25 cellular contexts compared by ENCODE assay signal in the genomic region with DNA sequence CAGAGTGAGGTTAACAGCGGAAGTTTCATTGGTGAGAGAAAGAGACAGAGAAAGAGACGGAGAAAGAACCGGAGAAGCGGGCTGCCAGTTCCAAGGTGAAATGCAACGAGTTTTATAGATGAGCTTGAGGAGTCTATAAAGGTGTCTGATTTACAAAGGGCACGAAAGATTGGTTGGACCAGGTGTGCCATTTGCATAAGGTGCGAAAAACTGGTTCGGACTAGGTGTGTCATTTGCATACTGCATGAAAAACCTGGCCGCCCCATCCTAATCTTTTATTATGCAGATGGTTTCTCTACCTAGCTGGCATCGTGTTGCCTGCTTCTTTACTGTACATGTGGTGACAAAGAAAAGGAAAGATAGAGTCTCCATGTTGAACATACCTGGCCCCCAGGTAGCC.
"Had no signal": no experiment of that assay in that cellular context is flagged by ENCODE, and none has a peak within 500 bp of the region (broad histone marks: within the 10 kb centered on the region; RNA-seq: fewer than 3 reads in every experiment).

No MANE protein-coding gene starts in this region.

- H3K4me3 Mint-ChIP-seq: activated CD4-positive, alpha-beta memory T cell treated with anti-CD3 and anti-CD28 coated beads, Interleukin-2, amount 10 ng/mL, durations not matched to agents 7 days and 5 days; activated CD4-positive, alpha-beta T cell treated with anti-CD3 and anti-CD28 coated beads, Interleukin-2, amount 10 ng/mL, durations not matched to agents 7 days and 5 days; activated naive CD4-positive, alpha-beta T cell treated with anti-CD3 and anti-CD28 coated beads, Interleukin-2, amount 10 ng/mL, durations not matched to agents 7 days and 5 days; activated naive CD8-positive, alpha-beta T cell treated with anti-CD3 and anti-CD28 coated beads, Interleukin-2, amount 10 ng/mL, durations not matched to agents 7 days and 5 days; activated T-cell treated with anti-CD3 and anti-CD28 coated beads, Interleukin-2, amount 50 U/mL, for 24 hours; activated T-cell treated with anti-CD3 and anti-CD28 coated beads, Interleukin-2, amount 50 U/mL, for 72 hours; central memory CD8-positive, alpha-beta T cell; dendritic cell treated with granulocyte-macrophage colony-stimulating factor and Interleukin-4, amounts not matched to agents 40 ng/mL and 50 ng/mL, for 4 days; effector memory CD8-positive, alpha-beta T cell had no signal

- H3K27ac ChIP-seq: brain microvascular endothelial cell, coronary artery, dorsolateral prefrontal cortex, epithelial cell of prostate had no signal

- H3K27ac Mint-ChIP-seq: activated CD4-positive, alpha-beta memory T cell treated with anti-CD3 and anti-CD28 coated beads, Interleukin-2, amount 10 ng/mL, durations not matched to agents 7 days and 5 days; activated CD4-positive, alpha-beta T cell treated with anti-CD3 and anti-CD28 coated beads, Interleukin-2, amount 10 ng/mL, durations not matched to agents 7 days and 5 days; activated naive CD4-positive, alpha-beta T cell treated with anti-CD3 and anti-CD28 coated beads, Interleukin-2, amount 10 ng/mL, durations not matched to agents 7 days and 5 days; activated naive CD4-positive, alpha-beta T cell treated with anti-CD3 and anti-CD28 coated beads, Interleukin-2, amount 50 U/mL, for 72 hours; activated naive CD8-positive, alpha-beta T cell treated with anti-CD3 and anti-CD28 coated beads, Interleukin-2, amount 10 ng/mL, durations not matched to agents 7 days and 5 days; activated T-cell treated with anti-CD3 and anti-CD28 coated beads, Interleukin-2, amount 50 U/mL, for 24 hours; activated T-cell treated with anti-CD3 and anti-CD28 coated beads, Interleukin-2, amount 50 U/mL, for 72 hours; dendritic cell treated with granulocyte-macrophage colony-stimulating factor and Interleukin-4, amounts not matched to agents 40 ng/mL and 50 ng/mL, for 4 days; effector memory CD8-positive, alpha-beta T cell had no signal

- H3K9me3 Mint-ChIP-seq: activated CD4-positive, alpha-beta memory T cell treated with anti-CD3 and anti-CD28 coated beads, Interleukin-2, amount 10 ng/mL, durations not matched to agents 7 days and 5 days; activated CD4-positive, alpha-beta T cell treated with anti-CD3 and anti-CD28 coated beads, Interleukin-2, amount 10 ng/mL, durations not matched to agents 7 days and 5 days; activated naive CD4-positive, alpha-beta T cell treated with anti-CD3 and anti-CD28 coated beads, Interleukin-2, amount 10 ng/mL, durations not matched to agents 7 days and 5 days; activated naive CD4-positive, alpha-beta T cell treated with anti-CD3 and anti-CD28 coated beads, Interleukin-2, amount 50 U/mL, for 72 hours; activated naive CD8-positive, alpha-beta T cell treated with anti-CD3 and anti-CD28 coated beads, Interleukin-2, amount 10 ng/mL, durations not matched to agents 7 days and 5 days; activated T-cell treated with anti-CD3 and anti-CD28 coated beads, Interleukin-2, amount 50 U/mL, for 24 hours; activated T-cell treated with anti-CD3 and anti-CD28 coated beads, Interleukin-2, amount 50 U/mL, for 72 hours; dendritic cell treated with granulocyte-macrophage colony-stimulating factor and Interleukin-4, amounts not matched to agents 40 ng/mL and 50 ng/mL, for 4 days; effector memory CD8-positive, alpha-beta T cell had no signal

- DNase-seq: activated CD4-positive, alpha-beta memory T cell treated with anti-CD3 and anti-CD28 coated beads, Interleukin-2, amount 10 ng/mL, durations not matched to agents 7 days and 5 days; activated CD4-positive, alpha-beta T cell treated with anti-CD3 and anti-CD28 coated beads for 1 hour; activated CD4-positive, alpha-beta T cell treated with anti-CD3 and anti-CD28 coated beads for 4 hours; activated CD4-positive, alpha-beta T cell treated with anti-CD3 and anti-CD28 coated beads, Interleukin-2, amount 10 ng/mL, durations not matched to agents 7 days and 5 days; activated CD4-positive, alpha-beta T cell treated with anti-CD3 and anti-CD28 coated beads, Interleukin-2, amount 50 U/mL, for 4 hours; activated CD8-positive, alpha-beta memory T cell treated with anti-CD3 and anti-CD28 coated beads, Interleukin-2, amount 50 U/mL, for 48 hours; activated gamma-delta T cell; activated naive CD4-positive, alpha-beta T cell; activated naive CD4-positive, alpha-beta T cell treated with anti-CD3 and anti-CD28 coated beads, Interleukin-2, amount 10 ng/mL, durations not matched to agents 7 days and 5 days; activated naive CD8-positive, alpha-beta T cell treated with anti-CD3 and anti-CD28 coated beads, Interleukin-2, amount 10 ng/mL, durations not matched to agents 7 days and 5 days; activated T-cell treated with anti-CD3 and anti-CD28 coated beads for 4 hours; activated T-cell treated with anti-CD3 and anti-CD28 coated beads, Interleukin-2, amount 50 U/mL, for 24 hours; activated T-cell treated with anti-CD3 and anti-CD28 coated beads, Interleukin-2, amount 50 U/mL, for 72 hours; brain microvascular endothelial cell; dorsolateral prefrontal cortex; effector CD4-positive, alpha-beta T cell; effector memory CD8-positive, alpha-beta T cell; foreskin fibroblast; head of caudate nucleus; T-helper 2 cell had no signal

- H3K27me3 Mint-ChIP-seq: activated CD4-positive, alpha-beta memory T cell treated with anti-CD3 and anti-CD28 coated beads, Interleukin-2, amount 10 ng/mL, durations not matched to agents 7 days and 5 days; activated CD4-positive, alpha-beta T cell treated with anti-CD3 and anti-CD28 coated beads, Interleukin-2, amount 10 ng/mL, durations not matched to agents 7 days and 5 days; dendritic cell treated with granulocyte-macrophage colony-stimulating factor and Interleukin-4, amounts not matched to agents 40 ng/mL and 50 ng/mL, for 4 days had no signal

- H3K36me3 Mint-ChIP-seq: activated naive CD4-positive, alpha-beta T cell treated with anti-CD3 and anti-CD28 coated beads, Interleukin-2, amount 10 ng/mL, durations not matched to agents 7 days and 5 days; activated naive CD4-positive, alpha-beta T cell treated with anti-CD3 and anti-CD28 coated beads, Interleukin-2, amount 50 U/mL, for 72 hours; activated naive CD8-positive, alpha-beta T cell treated with anti-CD3 and anti-CD28 coated beads, Interleukin-2, amount 10 ng/mL, durations not matched to agents 7 days and 5 days had no signal

- H3K4me3 ChIP-seq: coronary artery, dorsolateral prefrontal cortex had no signal

- H3K4me1 Mint-ChIP-seq: activated CD4-positive, alpha-beta memory T cell treated with anti-CD3 and anti-CD28 coated beads, Interleukin-2, amount 10 ng/mL, durations not matched to agents 7 days and 5 days; activated CD4-positive, alpha-beta T cell treated with anti-CD3 and anti-CD28 coated beads, Interleukin-2, amount 10 ng/mL, durations not matched to agents 7 days and 5 days; activated naive CD4-positive, alpha-beta T cell treated with anti-CD3 and anti-CD28 coated beads, Interleukin-2, amount 10 ng/mL, durations not matched to agents 7 days and 5 days; activated naive CD8-positive, alpha-beta T cell treated with anti-CD3 and anti-CD28 coated beads, Interleukin-2, amount 10 ng/mL, durations not matched to agents 7 days and 5 days; central memory CD8-positive, alpha-beta T cell had no signal

- H3K36me3 ChIP-seq: brain microvascular endothelial cell had no signal

- ATAC-seq: activated naive CD4-positive, alpha-beta T cell treated with anti-CD3 and anti-CD28 coated beads, Interleukin-2, amount 50 U/mL, for 72 hours; activated T-cell treated with anti-CD3 and anti-CD28 coated beads, Interleukin-2, amount 50 U/mL, for 72 hours; effector memory CD8-positive, alpha-beta T cell had no signal

- H3K27me3 ChIP-seq: brain microvascular endothelial cell had no signal
